ENCODE assay signal across 2 cellular contexts in the genomic region with DNA sequence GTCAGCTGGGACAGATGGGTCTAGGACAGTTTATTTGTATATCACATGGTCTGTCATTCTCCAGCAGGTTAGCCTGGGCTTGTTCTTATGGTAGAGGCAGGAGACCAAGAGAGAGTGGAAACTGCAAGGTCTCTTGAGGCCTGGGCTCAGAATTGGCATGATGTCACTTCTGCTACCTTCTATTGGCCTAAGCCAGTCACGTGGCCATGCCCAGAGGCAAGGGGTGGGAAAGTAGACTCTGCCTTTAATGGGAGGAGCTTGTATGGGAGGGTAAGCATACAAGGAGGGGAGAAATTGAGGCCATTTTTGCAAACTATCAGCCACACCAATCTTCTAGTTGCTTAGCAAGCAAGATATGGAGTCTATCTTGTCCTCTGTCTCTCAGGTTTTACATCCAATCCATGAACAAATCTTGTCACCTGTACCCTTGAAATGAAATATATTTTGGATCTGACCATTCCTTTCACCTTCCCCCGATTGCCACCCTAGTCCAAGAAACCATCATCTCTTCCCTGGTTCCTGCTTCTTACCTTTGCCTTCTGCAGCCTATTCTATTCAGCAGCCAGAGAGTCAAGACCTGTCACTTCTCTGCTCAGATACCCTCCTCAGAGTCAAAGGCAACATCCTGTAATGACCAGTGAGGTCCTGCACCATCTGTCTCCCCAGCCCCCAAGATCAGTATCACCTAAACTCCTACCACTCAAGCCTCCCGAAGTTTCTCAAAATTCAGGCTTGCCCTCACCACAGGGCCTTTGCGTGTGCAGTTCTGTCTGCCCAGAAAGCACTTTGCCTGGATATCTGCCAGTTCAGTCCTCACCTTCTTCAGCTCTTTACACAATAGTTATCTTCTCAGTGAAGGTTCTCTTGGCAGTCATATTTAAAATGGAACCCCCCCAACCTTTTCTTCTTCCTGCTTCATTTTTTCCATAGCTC.
TF ChIP-seq lines count a peak whose summit lies in the region.

No MANE protein-coding gene starts in this region.

TF ChIP-seq in IMR-90, 13 proteins besides CTCF, POLR2A, EP300 and RAD21:
- TF ChIP-seq MXI1 (IDR thresholded peaks at IDR 0.05; ENCODE audit: borderline replicate concordance, low read depth, low read length) (no peak), USF2 (IDR thresholded peaks at IDR 0.05; ENCODE audit: low read depth, low read length) (peak; percentile 41; the same call in 1 of the 2 replicates), CEBPB (IDR thresholded peaks at IDR 0.05; ENCODE audit: low read depth, low read length) (no peak)

TF ChIP-seq in H1, 55 proteins besides CTCF, POLR2A, EP300 and RAD21:
- TF ChIP-seq KDM1A (IDR thresholded peaks at IDR 0.05; ENCODE audit: borderline replicate concordance, low read length): peak; percentile 56; the same call in 1 of the 2 replicates
- no peak for TF ChIP-seq SAP30 (IDR thresholded peaks at IDR 0.05; ENCODE audit: insufficient read depth, insufficient replicate concordance, low read length)
- peak; percentile 69 for TF ChIP-seq USF2 (IDR thresholded peaks at IDR 0.05; ENCODE audit: low read length)
- TF ChIP-seq, protein P1, sequence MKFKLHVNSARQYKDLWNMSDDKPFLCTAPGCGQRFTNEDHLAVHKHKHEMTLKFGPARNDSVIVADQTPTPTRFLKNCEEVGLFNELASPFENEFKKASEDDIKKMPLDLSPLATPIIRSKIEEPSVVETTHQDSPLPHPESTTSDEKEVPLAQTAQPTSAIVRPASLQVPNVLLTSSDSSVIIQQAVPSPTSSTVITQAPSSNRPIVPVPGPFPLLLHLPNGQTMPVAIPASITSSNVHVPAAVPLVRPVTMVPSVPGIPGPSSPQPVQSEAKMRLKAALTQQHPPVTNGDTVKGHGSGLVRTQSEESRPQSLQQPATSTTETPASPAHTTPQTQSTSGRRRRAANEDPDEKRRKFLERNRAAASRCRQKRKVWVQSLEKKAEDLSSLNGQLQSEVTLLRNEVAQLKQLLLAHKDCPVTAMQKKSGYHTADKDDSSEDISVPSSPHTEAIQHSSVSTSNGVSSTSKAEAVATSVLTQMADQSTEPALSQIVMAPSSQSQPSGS (IDR thresholded peaks at IDR 0.05; ENCODE audit: low read length): peak; percentile 92
